2 cellular contexts compared by ENCODE assay signal in the genomic region with DNA sequence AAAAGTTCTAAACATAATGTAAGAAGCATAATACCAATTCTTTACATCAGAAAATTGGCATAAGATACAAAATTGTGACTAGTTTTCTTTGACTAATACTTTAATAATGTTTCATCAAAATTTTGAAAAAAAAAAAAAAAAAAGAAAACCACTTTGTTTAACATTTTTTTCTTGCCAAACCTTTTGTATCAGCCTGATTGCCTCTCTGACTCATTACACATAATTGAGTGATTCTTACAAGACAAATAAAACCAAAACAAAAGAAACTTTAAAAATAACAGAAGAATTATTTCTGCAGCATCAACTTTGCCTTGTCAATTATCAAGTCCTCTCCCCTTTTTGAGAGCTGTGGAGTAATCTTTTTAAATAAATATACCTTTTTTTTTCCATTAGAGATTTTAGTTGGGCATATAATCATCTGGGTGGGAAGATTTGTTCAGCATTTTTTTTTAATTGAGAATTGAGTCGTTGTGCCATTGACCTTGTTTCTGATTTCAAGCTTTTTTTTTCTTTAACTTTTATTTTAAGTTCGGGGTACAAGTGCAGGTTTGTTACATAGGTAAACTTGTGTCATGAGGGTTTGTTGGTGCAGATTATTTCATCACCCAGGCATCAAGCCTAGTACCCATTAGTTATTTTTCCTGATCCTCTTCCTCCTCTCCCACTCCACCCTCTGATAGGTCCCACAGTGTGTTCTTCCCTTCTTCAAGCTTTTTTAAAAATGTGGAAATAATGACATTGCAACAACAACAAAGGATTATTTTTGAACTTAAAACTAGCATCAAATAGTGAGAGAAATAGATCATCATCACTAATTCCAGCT.
TF ChIP-seq lines count a peak whose summit lies in the region.

No MANE protein-coding gene starts in this region.

TF ChIP-seq in endothelial cell of umbilical vein, 7 proteins besides CTCF, POLR2A, EP300 and RAD21:
- TF ChIP-seq JUN (IDR thresholded peaks at IDR 0.05; ENCODE audit: borderline replicate concordance, insufficient read depth, insufficient read length, low read depth) (peak; percentile 31), GATA2 (IDR thresholded peaks at IDR 0.05; ENCODE audit: insufficient read depth, insufficient read length, low read depth, low read length) (no peak), FOS (IDR thresholded peaks at IDR 0.05; ENCODE audit: borderline replicate concordance, insufficient read depth, low read length) (peak; percentile 57)
TF ChIP-seq in endothelial cell of umbilical vein: peak in this region for 2.

TF ChIP-seq in HepG2, 621 proteins besides CTCF, POLR2A, EP300 and RAD21:
- TF ChIP-seq ZNF749 (CRISPR knock-in tag; IDR thresholded peaks at IDR 0.05; ENCODE audit: borderline replicate concordance) (no peak), KDM4B (CRISPR knock-in tag; IDR thresholded peaks at IDR 0.05) (no peak), SRSF9 (IDR thresholded peaks at IDR 0.05; ENCODE audit: borderline replicate concordance, insufficient read depth, low read depth, low read length, poor library complexity, severe bottlenecking) (no peak), SIN3A (IDR thresholded peaks at IDR 0.05; ENCODE audit: borderline replicate concordance, low read depth, low read length) (no peak), ZNF326 (CRISPR knock-in tag; IDR thresholded peaks at IDR 0.05; ENCODE audit: borderline replicate concordance) (no peak), MED8 (CRISPR knock-in tag; IDR thresholded peaks at IDR 0.05; ENCODE audit: insufficient replicate concordance) (no peak), ARHGAP35 (CRISPR knock-in tag; IDR thresholded peaks at IDR 0.05; ENCODE audit: borderline replicate concordance) (no peak), SIX1 (CRISPR knock-in tag; IDR thresholded peaks at IDR 0.05; ENCODE audit: borderline replicate concordance) (no peak), PRPF4 (IDR thresholded peaks at IDR 0.05; ENCODE audit: low read depth, low read length, poor library complexity, severe bottlenecking) (no peak), CENPT (CRISPR knock-in tag; IDR thresholded peaks at IDR 0.05; ENCODE audit: low read depth) (no peak), FOXA1 (IDR thresholded peaks at IDR 0.05) (no peak), FOXA1 (CRISPR knock-in tag; IDR thresholded peaks at IDR 0.05) (no peak)
- TF ChIP-seq, protein P1, sequence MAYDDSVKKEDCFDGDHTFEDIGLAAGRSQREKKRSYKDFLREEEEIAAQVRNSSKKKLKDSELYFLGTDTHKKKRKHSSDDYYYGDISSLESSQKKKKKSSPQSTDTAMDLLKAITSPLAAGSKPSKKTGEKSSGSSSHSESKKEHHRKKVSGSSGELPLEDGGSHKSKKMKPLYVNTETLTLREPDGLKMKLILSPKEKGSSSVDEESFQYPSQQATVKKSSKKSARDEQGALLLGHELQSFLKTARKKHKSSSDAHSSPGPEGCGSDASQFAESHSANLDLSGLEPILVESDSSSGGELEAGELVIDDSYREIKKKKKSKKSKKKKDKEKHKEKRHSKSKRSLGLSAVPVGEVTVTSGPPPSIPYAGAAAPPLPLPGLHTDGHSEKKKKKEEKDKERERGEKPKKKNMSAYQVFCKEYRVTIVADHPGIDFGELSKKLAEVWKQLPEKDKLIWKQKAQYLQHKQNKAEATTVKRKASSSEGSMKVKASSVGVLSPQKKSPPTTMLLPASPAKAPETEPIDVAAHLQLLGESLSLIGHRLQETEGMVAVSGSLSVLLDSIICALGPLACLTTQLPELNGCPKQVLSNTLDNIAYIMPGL (CRISPR knock-in tag; IDR thresholded peaks at IDR 0.05; ENCODE audit: borderline replicate concordance in 1 of 2, low read depth in 1 of 2) = no peak
- TF ChIP-seq, protein P2, sequence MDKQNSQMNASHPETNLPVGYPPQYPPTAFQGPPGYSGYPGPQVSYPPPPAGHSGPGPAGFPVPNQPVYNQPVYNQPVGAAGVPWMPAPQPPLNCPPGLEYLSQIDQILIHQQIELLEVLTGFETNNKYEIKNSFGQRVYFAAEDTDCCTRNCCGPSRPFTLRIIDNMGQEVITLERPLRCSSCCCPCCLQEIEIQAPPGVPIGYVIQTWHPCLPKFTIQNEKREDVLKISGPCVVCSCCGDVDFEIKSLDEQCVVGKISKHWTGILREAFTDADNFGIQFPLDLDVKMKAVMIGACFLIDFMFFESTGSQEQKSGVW (CRISPR knock-in tag; IDR thresholded peaks at IDR 0.05; ENCODE audit: borderline replicate concordance) = no peak
- TF ChIP-seq, protein P3, sequence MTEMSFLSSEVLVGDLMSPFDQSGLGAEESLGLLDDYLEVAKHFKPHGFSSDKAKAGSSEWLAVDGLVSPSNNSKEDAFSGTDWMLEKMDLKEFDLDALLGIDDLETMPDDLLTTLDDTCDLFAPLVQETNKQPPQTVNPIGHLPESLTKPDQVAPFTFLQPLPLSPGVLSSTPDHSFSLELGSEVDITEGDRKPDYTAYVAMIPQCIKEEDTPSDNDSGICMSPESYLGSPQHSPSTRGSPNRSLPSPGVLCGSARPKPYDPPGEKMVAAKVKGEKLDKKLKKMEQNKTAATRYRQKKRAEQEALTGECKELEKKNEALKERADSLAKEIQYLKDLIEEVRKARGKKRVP (CRISPR knock-in tag; IDR thresholded peaks at IDR 0.05) = no peak
